In genomic region chr12:46942579-46942978, GRCh38 we compare ENCODE assay signal across 21 cellular contexts.
DNase-seq lines count a peak whose midpoint lies in the region; ATAC-seq, FAIRE-seq and TF ChIP-seq lines count a peak whose summit lies in the region.
"Had no signal": no experiment of that assay in that cellular context is flagged by ENCODE, and none has a peak within 500 bp of the region (broad histone marks: within the 10 kb centered on the region; RNA-seq: fewer than 3 reads in every experiment).

No MANE protein-coding gene starts in this region.

- H3K9me3 Mint-ChIP-seq in osteocyte (ENCODE audit: unreplicated experiment) = no peaks in the 10 kb centered on the region
- H3K9me3 Mint-ChIP-seq: effector memory CD8-positive, alpha-beta T cell; naive thymus-derived CD8-positive, alpha-beta T cell; stimulated activated memory B cell treated with anti-CD40 and anti-IgM and Interleukin-4, amounts not matched to agents 10 μg/mL and 1 μg/mL and 100 μg/mL, for 72 hours had no signal

- H3K4me3 ChIP-seq in bronchial epithelial cell (ENCODE audit: low read depth, low read length) (no peak overlapping the region), spleen (no peak overlapping the region)
- H3K4me3 ChIP-seq: left lung had no signal

- TF ChIP-seq CTCF in bronchial epithelial cell (IDR thresholded peaks at IDR 0.05; ENCODE audit: insufficient read depth, low read length, severe bottlenecking) (no peak), osteocyte (IDR thresholded peaks at IDR 0.05) (no peak), spleen (IDR thresholded peaks at IDR 0.05 in 8 of 11, conservative IDR thresholded peaks at IDR 0.05 in 3 of 11) (no peak)

- no peak overlapping the region for H3K4me3 Mint-ChIP-seq in osteocyte (ENCODE audit: unreplicated experiment)
- H3K4me3 Mint-ChIP-seq: CD4-positive, alpha-beta memory T cell; effector memory CD8-positive, alpha-beta T cell; naive thymus-derived CD8-positive, alpha-beta T cell; stimulated activated memory B cell treated with anti-CD40 and anti-IgM and Interleukin-4, amounts not matched to agents 10 μg/mL and 1 μg/mL and 100 μg/mL, for 72 hours had no signal

- H3K27ac ChIP-seq in spleen = no peak overlapping the region
- H3K27ac ChIP-seq: left lung had no signal

- intact Hi-C loops in spleen (cut with DNase I; ENCODE audit: low total_unique reads) = no loop called here

- TF ChIP-seq POLR2A in spleen (IDR thresholded peaks at IDR 0.05) = no peak

- H3K27me3 Mint-ChIP-seq in osteocyte (ENCODE audit: unreplicated experiment) = no peaks in the 10 kb centered on the region

- WGBS in spleen, 5 donors = 80 to 97% (median 90%) methylated on average over 2 of the region's 2 CpGs

- peak overlapping the region; percentile 23 for H3K27ac Mint-ChIP-seq in osteocyte (ENCODE audit: unreplicated experiment)
- H3K27ac Mint-ChIP-seq: CD4-positive, alpha-beta memory T cell; effector memory CD8-positive, alpha-beta T cell; naive thymus-derived CD8-positive, alpha-beta T cell; stimulated activated memory B cell treated with anti-CD40 and anti-IgM and Interleukin-4, amounts not matched to agents 10 μg/mL and 1 μg/mL and 100 μg/mL, for 72 hours had no signal

- no peaks in the 10 kb centered on the region for H3K4me1 ChIP-seq in spleen
- H3K4me1 ChIP-seq: left lung had no signal

- H3K4me1 Mint-ChIP-seq in osteocyte (ENCODE audit: unreplicated experiment) = peaks cover 23% of the 10 kb centered on the region
- H3K4me1 Mint-ChIP-seq: CD4-positive, alpha-beta memory T cell; naive thymus-derived CD8-positive, alpha-beta T cell; stimulated activated memory B cell treated with anti-CD40 and anti-IgM and Interleukin-4, amounts not matched to agents 10 μg/mL and 1 μg/mL and 100 μg/mL, for 72 hours had no signal

- peak; percentile 91 for FAIRE-seq in bronchial epithelial cell (lab: Jason Lieb, UNC)

- H3K36me3 ChIP-seq in bronchial epithelial cell (ENCODE audit: control insufficient read depth, insufficient read depth, low read length) (no peaks in the 10 kb centered on the region), spleen (no peaks in the 10 kb centered on the region)
- H3K36me3 ChIP-seq: left lung had no signal

- peak; percentile 81 for DNase-seq in Daoy (ENCODE audit: low read depth)
- peak; percentile 38 for DNase-seq in LoVo (ENCODE audit: low spot score)
- peak; percentile 89 for DNase-seq in bronchial epithelial cell (ENCODE audit: low read depth)
- DNase-seq in osteocyte (ENCODE audit: extremely low spot score, unreplicated experiment) = no peak
- no peak for DNase-seq in DMS153 (lab: John Stamatoyannopoulos, UW)
- DNase-seq in spleen = no peak
- DNase-seq: activated CD8-positive, alpha-beta memory T cell treated with anti-CD3 and anti-CD28 coated beads for 24 hours; activated naive CD4-positive, alpha-beta T cell treated with Interleukin-2 at 50 U/mL for 16 hours; CD4-positive, alpha-beta memory T cell; effector memory CD8-positive, alpha-beta T cell; KG1; left lung; naive thymus-derived CD8-positive, alpha-beta T cell; NCI-H146; NCI-H526; right cardiac atrium; SHP77; stimulated activated CD4-positive, alpha-beta T cell treated with anti-CD3 and anti-CD28 coated beads, Interleukin-4, amount 100 ng/mL, for 4 hours had no signal

- no peaks in the 10 kb centered on the region for H3K36me3 Mint-ChIP-seq in osteocyte (ENCODE audit: unreplicated experiment)
- H3K36me3 Mint-ChIP-seq: CD4-positive, alpha-beta memory T cell; naive thymus-derived CD8-positive, alpha-beta T cell; stimulated activated memory B cell treated with anti-CD40 and anti-IgM and Interleukin-4, amounts not matched to agents 10 μg/mL and 1 μg/mL and 100 μg/mL, for 72 hours had no signal

- H3K9me3 ChIP-seq in spleen = no peaks in the 10 kb centered on the region
- H3K9me3 ChIP-seq: left lung had no signal

- H3K27me3 ChIP-seq in bronchial epithelial cell (ENCODE audit: control insufficient read depth, insufficient read depth, low read length) (no peaks in the 10 kb centered on the region), spleen (replicated peaks in 1 of 7) (no peaks in the 10 kb centered on the region)
- H3K27me3 ChIP-seq: left lung had no signal

- ATAC-seq in HG02870 (IDR thresholded peaks at IDR 0.05; ENCODE audit: unreplicated experiment) (no peak), HG03520 (IDR thresholded peaks at IDR 0.05; ENCODE audit: unreplicated experiment) (no peak)
- ATAC-seq: effector memory CD8-positive, alpha-beta T cell; left lung; naive thymus-derived CD8-positive, alpha-beta T cell; right cardiac atrium; stimulated activated memory B cell treated with anti-CD40 and anti-IgM and Interleukin-4, amounts not matched to agents 10 μg/mL and 1 μg/mL and 100 μg/mL, for 72 hours had no signal

Comparison
In these comparisons a context has a peak if more than half of its experiments do, and no peak if none do; other contexts are left out.
1. DNase-seq: peak in Daoy (single experiment), LoVo (single experiment) and bronchial epithelial cell (single experiment); none in osteocyte (single experiment), DMS153 (single experiment) and spleen (single experiment).